Comparison of ENCODE assay signal across 8 cellular contexts in genomic region chr21:44300262-44300959, GRCh38. TPM values are rescaled to one million over a fixed set of nuclear protein-coding genes. Genes with fewer than 3 reads are reported as not detected.
DNase-seq lines count a peak whose midpoint lies in the region; ATAC-seq and TF ChIP-seq lines count a peak whose summit lies in the region.

No MANE protein-coding gene starts in this region.

- H3K9me3 ChIP-seq in liver (ENCODE audit: control insufficient read depth in 4 of 4, low read length in 3 of 4) = no peaks in the 10 kb centered on the region

- POLR2A ChIA-PET in HEK293T (lab: Yijun Ruan, JAX) = interaction anchor here (1.0 to 1.6 kb wide), 2 partner anchors 14 to 38 kb away, joined by 3 read pairs; partner anchors contain the start of gene CFAP410

- H3K27me3 ChIP-seq in GM06990 (replicated peaks; ENCODE audit: control insufficient read depth, insufficient read depth, low read length) (no peaks in the 10 kb centered on the region), liver (ENCODE audit: control insufficient read depth in 4 of 4, insufficient read depth in 4 of 4, low read length in 3 of 4) (no peaks in the 10 kb centered on the region)

- intact Hi-C loops in activated CD4-positive, alpha-beta T cell treated with anti-CD3 and anti-CD28 coated beads, Interleukin-2, amount 10 ng/mL, durations not matched to agents 24 days and 14 days (cut with micrococcal nuclease) = no loop called here
- intact Hi-C loops in dendritic cell treated with granulocyte-macrophage colony-stimulating factor and Interleukin-4, amounts not matched to agents 40 ng/mL and 50 ng/mL, for 4 days (cut with micrococcal nuclease) = no loop called here

- H3K4me1 Mint-ChIP-seq in activated CD4-positive, alpha-beta T cell treated with anti-CD3 and anti-CD28 coated beads, Interleukin-2, amount 10 ng/mL, durations not matched to agents 24 days and 14 days = peaks cover 39% of the 10 kb centered on the region
- peaks cover 74% of the 10 kb centered on the region for H3K4me1 Mint-ChIP-seq in dendritic cell treated with granulocyte-macrophage colony-stimulating factor and Interleukin-4, amounts not matched to agents 40 ng/mL and 50 ng/mL, for 4 days (ENCODE audit: low read depth)

- peaks cover 3% of the 10 kb centered on the region; the same call in 1 of the 2 replicates for H3K36me3 ChIP-seq in GM06990 (ENCODE audit: control insufficient read depth, insufficient read depth, low read length)
- no peaks in the 10 kb centered on the region for H3K36me3 ChIP-seq in liver (ENCODE audit: control insufficient read depth in 4 of 4, insufficient read depth in 3 of 4, low read depth in 1 of 4, low read length in 3 of 4)

- H3K27ac Mint-ChIP-seq in activated CD4-positive, alpha-beta T cell treated with anti-CD3 and anti-CD28 coated beads, Interleukin-2, amount 10 ng/mL, durations not matched to agents 24 days and 14 days = peak overlapping the region; percentile 83
- peak overlapping the region; percentile 85 for H3K27ac Mint-ChIP-seq in dendritic cell treated with granulocyte-macrophage colony-stimulating factor and Interleukin-4, amounts not matched to agents 40 ng/mL and 50 ng/mL, for 4 days

- H3K36me3 Mint-ChIP-seq in activated CD4-positive, alpha-beta T cell treated with anti-CD3 and anti-CD28 coated beads, Interleukin-2, amount 10 ng/mL, durations not matched to agents 24 days and 14 days (ENCODE audit: low read depth) = peaks cover 6% of the 10 kb centered on the region
- H3K36me3 Mint-ChIP-seq in dendritic cell treated with granulocyte-macrophage colony-stimulating factor and Interleukin-4, amounts not matched to agents 40 ng/mL and 50 ng/mL, for 4 days (ENCODE audit: low read depth) = peaks cover 49% of the 10 kb centered on the region

- TF ChIP-seq CTCF in GM06990 (IDR thresholded peaks at IDR 0.05; ENCODE audit: insufficient read depth, low read length, poor library complexity, severe bottlenecking) (no peak), liver (IDR thresholded peaks at IDR 0.05; ENCODE audit: low read depth, low read length, missing input control) (no peak)

- under 1% methylated on average over 67 of the region's 67 CpGs for WGBS in liver

- peak overlapping the region in 1 of 2 donors; percentile 72 for H3K9ac ChIP-seq in liver (ENCODE audit: low read depth in 1 of 2, low read length in 2 of 2)

- peak overlapping the region; percentile 90 for H3K4me3 Mint-ChIP-seq in activated CD4-positive, alpha-beta T cell treated with anti-CD3 and anti-CD28 coated beads, Interleukin-2, amount 10 ng/mL, durations not matched to agents 24 days and 14 days
- H3K4me3 Mint-ChIP-seq in dendritic cell treated with granulocyte-macrophage colony-stimulating factor and Interleukin-4, amounts not matched to agents 40 ng/mL and 50 ng/mL, for 4 days = peak overlapping the region; percentile 83

- CTCF ChIA-PET in HEK293T (lab: Yijun Ruan, JAX) = no interaction called here

- H3K4me1 ChIP-seq in liver (ENCODE audit: control insufficient read depth in 4 of 4, insufficient read depth in 4 of 4, low read length in 3 of 4) = peaks cover 14 to 60% (median 49%) of the 10 kb centered on the region in 4 donors

- H3K4me3 ChIP-seq in GM06990 (replicated peaks; ENCODE audit: low read depth, low read length) = peak overlapping the region; percentile 91
- peak overlapping the region; percentile 36 to 89 (median 69) for H3K4me3 ChIP-seq in liver (ENCODE audit: low read depth in 1 of 3, low read length in 3 of 3)

- H3K27ac ChIP-seq in liver (ENCODE audit: low read depth in 1 of 2, low read length in 2 of 2) = peak overlapping the region; percentile 73 to 93

- no peak for ATAC-seq in HG02623 (IDR thresholded peaks at IDR 0.05; ENCODE audit: unreplicated experiment)

- no peak for TF ChIP-seq RAD21 in liver (IDR thresholded peaks at IDR 0.05)

- no peaks in the 10 kb centered on the region for H3K27me3 Mint-ChIP-seq in activated CD4-positive, alpha-beta T cell treated with anti-CD3 and anti-CD28 coated beads, Interleukin-2, amount 10 ng/mL, durations not matched to agents 24 days and 14 days
- H3K27me3 Mint-ChIP-seq in dendritic cell treated with granulocyte-macrophage colony-stimulating factor and Interleukin-4, amounts not matched to agents 40 ng/mL and 50 ng/mL, for 4 days = peaks cover under 1% of the 10 kb centered on the region

- DNase-seq in GM06990 (ENCODE audit: extremely low read depth, insufficient read length) (peak; percentile 72), HEK293T (ENCODE audit: extremely low spot score) (peak; percentile 73), NCI-H1048 (lab: John Stamatoyannopoulos, UW) (peak; percentile 14)
- peak; percentile 93 for DNase-seq in activated CD4-positive, alpha-beta T cell treated with anti-CD3 and anti-CD28 coated beads, Interleukin-2, amount 10 ng/mL, durations not matched to agents 24 days and 14 days
- DNase-seq in stimulated activated CD4-positive, alpha-beta T cell treated with anti-CD3 and anti-CD28 coated beads, Interleukin-4, amount 100 ng/mL, for 4 hours = peak; percentile 55 to 67

- no peaks in the 10 kb centered on the region for H3K9me3 Mint-ChIP-seq in activated CD4-positive, alpha-beta T cell treated with anti-CD3 and anti-CD28 coated beads, Interleukin-2, amount 10 ng/mL, durations not matched to agents 24 days and 14 days
- no peaks in the 10 kb centered on the region for H3K9me3 Mint-ChIP-seq in dendritic cell treated with granulocyte-macrophage colony-stimulating factor and Interleukin-4, amounts not matched to agents 40 ng/mL and 50 ng/mL, for 4 days

TF ChIP-seq in HEK293T, 16 proteins besides CTCF, POLR2A, EP300 and RAD21:
- TF ChIP-seq ZNF384 (IDR thresholded peaks at IDR 0.05) = no peak
- no peak for TF ChIP-seq FOXK2 (IDR thresholded peaks at IDR 0.05)
- no peak for TF ChIP-seq SP1 (IDR thresholded peaks at IDR 0.05)
- 0 out of 2 replicates have a peak, but pooled peaks have one; percentile 17 for TF ChIP-seq HDGF (IDR thresholded peaks at IDR 0.05; ENCODE audit: borderline replicate concordance)

TF ChIP-seq in liver, 16 proteins besides CTCF, POLR2A, EP300 and RAD21:
- TF ChIP-seq HNF4G (IDR thresholded peaks at IDR 0.05) (no peak), RXRA (IDR thresholded peaks at IDR 0.05) (peak in 1 of 2 donors; percentile 11), TAF1 (conservative IDR thresholded peaks at IDR 0.05) (no peak), HNF4A (conservative IDR thresholded peaks at IDR 0.05) (no peak), EGR1 (IDR thresholded peaks at IDR 0.05; ENCODE audit: low read depth in 2 of 2) (no peak), NR2F2 (IDR thresholded peaks at IDR 0.05) (no peak)

RNA-seq across cellular contexts. Expression of gene PFKL, which starts 0.6 kb away (rescaled TPM):
- 157 and 162 TPM in 2 replicates for total RNA-seq in activated CD4-positive, alpha-beta T cell treated with anti-CD3 and anti-CD28 coated beads, Interleukin-2, amount 10 ng/mL, durations not matched to agents 24 days and 14 days
- total RNA-seq in liver = 10 to 100 TPM; 83.9 to 98.4 TPM
- 10 to 100 TPM; 48.1 to 78.1 TPM for polyA plus RNA-seq in liver

RNA-seq across cellular contexts. Expression of gene AIRE, which starts 14.7 kb away (rescaled TPM):
- total RNA-seq in activated CD4-positive, alpha-beta T cell treated with anti-CD3 and anti-CD28 coated beads, Interleukin-2, amount 10 ng/mL, durations not matched to agents 24 days and 14 days = 0.05 TPM in 1 of 2 replicates, not detected in the other
- total RNA-seq in liver = under 1 TPM in 1 of 2 donors, not detected in 1; 0.05 TPM
- polyA plus RNA-seq in liver = not detected

RNA-seq across cellular contexts. Expression of gene DNMT3L, which starts 38.7 kb away (rescaled TPM):
- not detected in 2 replicates for total RNA-seq in activated CD4-positive, alpha-beta T cell treated with anti-CD3 and anti-CD28 coated beads, Interleukin-2, amount 10 ng/mL, durations not matched to agents 24 days and 14 days
- under 1 TPM in 1 of 2 donors, not detected in 1; 0.25 TPM for total RNA-seq in liver
- polyA plus RNA-seq in liver = under 1 TPM; 0.18 to 0.99 TPM

RNA-seq across cellular contexts. Expression of gene CFAP410, which starts 38.8 kb away (rescaled TPM):
- total RNA-seq in activated CD4-positive, alpha-beta T cell treated with anti-CD3 and anti-CD28 coated beads, Interleukin-2, amount 10 ng/mL, durations not matched to agents 24 days and 14 days = 15.1 and 18.5 TPM in 2 replicates
- total RNA-seq in liver = 10 to 100 TPM; 11.7 to 12.9 TPM
- polyA plus RNA-seq in liver = 10 to 100 TPM in 1 of 2 donors, 1 to 10 TPM in 1; 7.9 to 16.3 TPM

RNA-seq across cellular contexts. Expression of gene TRPM2, which starts 53.0 kb away (rescaled TPM):
- total RNA-seq in activated CD4-positive, alpha-beta T cell treated with anti-CD3 and anti-CD28 coated beads, Interleukin-2, amount 10 ng/mL, durations not matched to agents 24 days and 14 days = 9.1 and 9.8 TPM in 2 replicates
- total RNA-seq in liver = 1 to 10 TPM in 1 of 2 donors, under 1 TPM in 1; 0.65 to 1.3 TPM
- under 1 TPM; 0.43 to 0.61 TPM for polyA plus RNA-seq in liver

Comparison
In these comparisons a context has a peak if more than half of its experiments do, and no peak if none do; other contexts are left out.
1. DNase-seq: peak in every context shown above with its lines; median percentile 93 in activated CD4-positive, alpha-beta T cell treated with anti-CD3 and anti-CD28 coated beads, Interleukin-2, amount 10 ng/mL, durations not matched to agents 24 days and 14 days; 73 in HEK293T; 72 in GM06990; 61 in stimulated activated CD4-positive, alpha-beta T cell treated with anti-CD3 and anti-CD28 coated beads, Interleukin-4, amount 100 ng/mL, for 4 hours; 14 in NCI-H1048.